Comparison of ENCODE assay signal across 11 cellular contexts in the genomic region with DNA sequence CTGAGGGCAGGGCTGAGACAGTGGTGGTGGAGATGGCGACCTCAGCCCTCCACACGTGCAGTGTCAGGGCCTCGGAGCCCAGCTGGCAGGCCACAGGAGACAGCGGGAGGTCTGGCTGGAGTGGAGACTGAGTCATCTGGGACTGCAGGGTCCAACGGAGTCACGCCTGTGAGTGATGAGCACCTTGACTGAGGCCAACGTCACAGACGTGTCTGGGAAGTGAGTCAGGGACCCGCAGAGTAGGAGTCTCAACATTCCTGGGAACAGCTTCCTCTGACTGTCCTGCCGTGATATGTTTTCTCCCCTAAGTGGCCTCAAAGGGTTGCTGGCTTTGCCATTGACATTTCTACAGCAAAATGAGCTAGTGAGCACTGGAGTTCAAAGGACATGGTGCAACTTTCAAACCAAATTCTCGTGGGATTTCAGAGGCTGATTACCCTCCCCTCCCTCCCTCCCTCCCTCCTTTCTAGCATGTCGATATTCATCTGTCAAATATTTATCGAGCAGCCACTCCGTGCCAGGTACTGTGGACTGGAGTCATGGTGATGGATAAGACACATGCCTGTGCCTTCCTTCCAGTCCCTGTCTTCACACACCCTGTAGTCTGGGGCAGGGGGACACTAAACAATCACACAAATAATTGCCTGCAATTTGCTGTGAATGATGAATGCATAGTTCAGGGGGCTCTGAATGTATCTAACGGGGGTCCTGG. TPM values are rescaled to one million over a fixed set of nuclear protein-coding genes. Genes with fewer than 3 reads are reported as not detected.
A peak's percentile ranks its signal among the peaks of the same experiment; 100 is the strongest.
DNase-seq lines count a peak whose midpoint lies in the region; ATAC-seq and TF ChIP-seq lines count a peak whose summit lies in the region.
"Had no signal": no experiment of that assay in that cellular context is flagged by ENCODE, and none has a peak within 500 bp of the region (broad histone marks: within the 10 kb centered on the region; RNA-seq: fewer than 3 reads in every experiment).

No MANE protein-coding gene starts in this region.

- H3K27ac Mint-ChIP-seq in activated CD4-positive, alpha-beta memory T cell treated with anti-CD3 and anti-CD28 coated beads for 36 hours: no peak overlapping the region

- POLR2A ChIA-PET in Panc1 (lab: Charles Lee): no interaction called here
- POLR2A ChIA-PET in activated CD4-positive, alpha-beta memory T cell treated with anti-CD3 and anti-CD28 coated beads for 36 hours (lab: Charles Lee): no interaction called here

- H3K27me3 ChIP-seq in Panc1 (ENCODE audit: control insufficient read depth, insufficient read depth, low read length) (no peaks in the 10 kb centered on the region), psoas muscle (ENCODE audit: insufficient read depth in 3 of 3, low read length in 2 of 3) (no peaks in the 10 kb centered on the region)
- H3K27me3 ChIP-seq: testis had no signal

- intact Hi-C loops in Panc1 (cut with micrococcal nuclease; ENCODE audit: unreplicated experiment): no loop called here
- intact Hi-C loops in psoas muscle (cut with DNase I): no loop called here
- intact Hi-C loops in activated CD4-positive, alpha-beta memory T cell treated with anti-CD3 and anti-CD28 coated beads for 36 hours (cut with micrococcal nuclease): no loop called here

- H3K4me1 ChIP-seq in Panc1 (ENCODE audit: control insufficient read depth, insufficient read depth, low read length) (peaks cover 9% of the 10 kb centered on the region), psoas muscle (no peaks in the 10 kb centered on the region)
- H3K4me1 ChIP-seq: testis had no signal

- DNase-seq in Daoy (ENCODE audit: low read depth) (peak; percentile 100), Panc1 (ENCODE audit: low read depth, low spot score) (peak; percentile 95), fibroblast of gingiva (ENCODE audit: low read depth) (peak; percentile 93), psoas muscle (peak; percentile 85 to 88), ecto neural progenitor cell (ENCODE audit: low spot score) (no peak)
- no peak for DNase-seq in activated CD4-positive, alpha-beta memory T cell treated with anti-CD3 and anti-CD28 coated beads for 36 hours
- DNase-seq: NCI-H526 treated with DMSO at 0.1 percent for 48 hours, testis had no signal

- peak overlapping the region; percentile 41; the same call in 1 of the 2 replicates for H3K27ac ChIP-seq in Panc1 (ENCODE audit: low read length)
- H3K27ac ChIP-seq in psoas muscle: no peak overlapping the region
- H3K27ac ChIP-seq: testis, VCaP had no signal

- no peaks in the 10 kb centered on the region for H3K36me3 Mint-ChIP-seq in activated CD4-positive, alpha-beta memory T cell treated with anti-CD3 and anti-CD28 coated beads for 36 hours

- CTCF ChIA-PET in Panc1 (lab: Charles Lee): no interaction called here
- CTCF ChIA-PET in activated CD4-positive, alpha-beta memory T cell treated with anti-CD3 and anti-CD28 coated beads for 36 hours (lab: Charles Lee): no interaction called here

- TF ChIP-seq CTCF in Panc1 (IDR thresholded peaks at IDR 0.05) (no peak), psoas muscle (IDR thresholded peaks at IDR 0.05) (no peak)

- WGBS in psoas muscle, 3 donors: 53 to 68% (median 57%) methylated on average over 15 of the region's 15 CpGs

- ATAC-seq in Panc1: peak; percentile 92
- peak; percentile 75 to 90 (median 84) for ATAC-seq in psoas muscle
- ATAC-seq in HG02870 (IDR thresholded peaks at IDR 0.05; ENCODE audit: unreplicated experiment): no peak
- no peak for ATAC-seq in GM21360 (IDR thresholded peaks at IDR 0.05; ENCODE audit: unreplicated experiment)

- H3K4me1 Mint-ChIP-seq in activated CD4-positive, alpha-beta memory T cell treated with anti-CD3 and anti-CD28 coated beads for 36 hours (ENCODE audit: low read depth): no peaks in the 10 kb centered on the region

- no TSS peak for BruUV-seq in Panc1 (replicated peaks; lab: Mats Ljungman, UMichigan)

- H3K4me3 ChIP-seq in Panc1 (ENCODE audit: low read depth in 2 of 2, low read length in 2 of 2) (no peak overlapping the region), psoas muscle (no peak overlapping the region)
- H3K4me3 ChIP-seq: testis had no signal

- no peaks in the 10 kb centered on the region for H3K9me3 Mint-ChIP-seq in activated CD4-positive, alpha-beta memory T cell treated with anti-CD3 and anti-CD28 coated beads for 36 hours

- no peaks in the 10 kb centered on the region for H3K9me3 ChIP-seq in Panc1 (ENCODE audit: control insufficient read depth, insufficient read depth, low read depth, low read length)
- no peaks in the 10 kb centered on the region for H3K9me3 ChIP-seq in psoas muscle
- H3K9me3 ChIP-seq: testis had no signal

- no peak overlapping the region for H3K4me3 Mint-ChIP-seq in activated CD4-positive, alpha-beta memory T cell treated with anti-CD3 and anti-CD28 coated beads for 36 hours

- H3K36me3 ChIP-seq in Panc1 (ENCODE audit: control insufficient read depth, insufficient read depth, low read length) (no peaks in the 10 kb centered on the region), psoas muscle (ENCODE audit: insufficient read depth in 1 of 2, low read depth in 1 of 2) (no peaks in the 10 kb centered on the region)

- in situ Hi-C loops in Panc1 (cut with HindIII; ENCODE audit: low pct_unique_long_range_greater_than_20kb, low sequenced_read_pairs): no loop called here

- peaks cover 2% of the 10 kb centered on the region for H3K27me3 Mint-ChIP-seq in activated CD4-positive, alpha-beta memory T cell treated with anti-CD3 and anti-CD28 coated beads for 36 hours

RNA-seq across cellular contexts. Expression of a gene that starts 53.3 kb away (rescaled TPM):
- 99.8 and 102 TPM in 2 replicates for total RNA-seq in Daoy (2014; rRNA removed; shearing (Covaris generic))
- 146 TPM for total RNA-seq in Panc1 (2021; ENCODE audit: unreplicated experiment)
- 73.2 TPM for polyA plus RNA-seq in Panc1 (2012; ENCODE audit: insufficient read length)
- total RNA-seq in psoas muscle: 10 to 100 TPM; 16.5 to 36.6 (median 29.6) TPM
- 1 to 10 TPM; 4.0 to 6.1 (median 5.1) TPM for polyA plus RNA-seq in psoas muscle
- under 1 TPM; 0.12 to 0.39 TPM for total RNA-seq in activated CD4-positive, alpha-beta memory T cell treated with anti-CD3 and anti-CD28 coated beads for 36 hours

RNA-seq across cellular contexts. Expression of a gene that starts 58.2 kb away (rescaled TPM):
- total RNA-seq in Daoy (2014; rRNA removed; shearing (Covaris generic)): 59.1 and 72.6 TPM in 2 replicates
- total RNA-seq in Panc1 (2021; ENCODE audit: unreplicated experiment) (68.8 TPM), psoas muscle (10 to 100 TPM; 48.6 to 65.8 (median 63.5) TPM)
- polyA plus RNA-seq in Panc1 (2012; ENCODE audit: insufficient read length): 51.3 TPM
- polyA plus RNA-seq in psoas muscle: 10 to 100 TPM; 68.7 to 73.7 (median 71.5) TPM
- total RNA-seq in activated CD4-positive, alpha-beta memory T cell treated with anti-CD3 and anti-CD28 coated beads for 36 hours: 10 to 100 TPM; 30.1 to 33.1 TPM

RNA-seq across cellular contexts. Expression of a gene that starts 58.3 kb away (rescaled TPM):
- 27.7 and 32.6 TPM in 2 replicates for total RNA-seq in Daoy (2014; rRNA removed; shearing (Covaris generic))
- 30.5 TPM for total RNA-seq in Panc1 (2021; ENCODE audit: unreplicated experiment)
- polyA plus RNA-seq in Panc1 (2012; ENCODE audit: insufficient read length): 21.3 TPM
- total RNA-seq in psoas muscle: 10 to 100 TPM; 26.6 to 37.9 (median 30.6) TPM
- polyA plus RNA-seq in psoas muscle: 10 to 100 TPM; 26.5 to 51.3 (median 28.0) TPM
- total RNA-seq in activated CD4-positive, alpha-beta memory T cell treated with anti-CD3 and anti-CD28 coated beads for 36 hours: 10 to 100 TPM; 22.4 to 23.7 TPM

Comparison
In these comparisons a context has a peak if more than half of its experiments do, and no peak if none do; other contexts are left out.
1. DNase-seq: peak in Daoy (single experiment), Panc1 (single experiment), fibroblast of gingiva (single experiment) and psoas muscle (2 of 2); none in ecto neural progenitor cell (single experiment) and activated CD4-positive, alpha-beta memory T cell treated with anti-CD3 and anti-CD28 coated beads for 36 hours (single experiment).
2. ATAC-seq: peak in Panc1 (single experiment) and psoas muscle (4 of 4); none in HG02870 (single experiment) and GM21360 (single experiment).
3. RNA of a gene that starts 53.3 kb away (total RNA-seq): 146 TPM in Panc1 (single experiment), 99.8 to 102 TPM in Daoy and 16.5 to 36.6 TPM in psoas muscle; 0.12 to 0.39 TPM in activated CD4-positive, alpha-beta memory T cell treated with anti-CD3 and anti-CD28 coated beads for 36 hours; every median in the first group is over 10 times any median in the second.